28 cellular contexts compared by ENCODE assay signal in genomic region chr5:41772785-41773442, GRCh38.
DNase-seq lines count a peak whose midpoint lies in the region; ATAC-seq, FAIRE-seq and TF ChIP-seq lines count a peak whose summit lies in the region.
"Had no signal": no experiment of that assay in that cellular context is flagged by ENCODE, and none has a peak within 500 bp of the region (broad histone marks: within the 10 kb centered on the region; RNA-seq: fewer than 3 reads in every experiment).

No MANE protein-coding gene starts in this region.

- no peak overlapping the region for H3K4me3 ChIP-seq in GM23248
- H3K4me3 ChIP-seq: BLaER1 treated with 17β-estradiol and CSF1 and Interleukin-3, amounts not matched to agents 10 nM and 100 nM; lung; neural progenitor cell had no signal

- no peak for TF ChIP-seq POLR2A in GM12892 (IDR thresholded peaks at IDR 0.05; ENCODE audit: low read depth, low read length)

- CTCF ChIA-PET in GM10248 (lab: Yijun Ruan, JAX), result interaction anchor here (1.0 to 2.4 kb wide), 2 partner anchors 10 to 37 kb away, joined by 3 to 7 read pairs; no protein-coding TSS in a partner anchor

- no peaks in the 10 kb centered on the region for H3K9me3 ChIP-seq in GM23248 (ENCODE audit: low read depth)
- H3K9me3 ChIP-seq: BLaER1 treated with 17β-estradiol and CSF1 and Interleukin-3, amounts not matched to agents 10 nM and 100 nM had no signal

- no peak overlapping the region for H3K9ac ChIP-seq in GM23248
- H3K9ac ChIP-seq: BLaER1 treated with 17β-estradiol and CSF1 and Interleukin-3, amounts not matched to agents 10 nM and 100 nM; neural progenitor cell had no signal

- no peak for ATAC-seq in HG03108 (IDR thresholded peaks at IDR 0.05; ENCODE audit: unreplicated experiment)
- ATAC-seq: activated naive CD8-positive, alpha-beta T cell treated with anti-CD3 and anti-CD28 coated beads, Interleukin-2, amount 50 U/mL, for 24 hours; PC-3; sciatic nerve had no signal

- no peaks in the 10 kb centered on the region for H3K27me3 Mint-ChIP-seq in mesothelial cell of epicardium (ENCODE audit: low read depth)
- H3K27me3 Mint-ChIP-seq: activated CD4-positive, alpha-beta memory T cell treated with anti-CD3 and anti-CD28 coated beads for 36 hours; activated naive CD8-positive, alpha-beta T cell treated with anti-CD3 and anti-CD28 coated beads, Interleukin-2, amount 50 U/mL, for 24 hours; stimulated activated naive CD8-positive, alpha-beta T cell treated with anti-CD3 and anti-CD28 coated beads, Interleukin-15, Interleukin-2, amounts not matched to agents 100 ng/mL and 50 ng/mL, for 24 hours had no signal

- peaks cover 47% of the 10 kb centered on the region for H3K4me1 Mint-ChIP-seq in mesothelial cell of epicardium
- H3K4me1 Mint-ChIP-seq: neural progenitor cell had no signal

- 88 to 91% methylated on average over 4 of the region's 4 CpGs for WGBS in GM23248 (ENCODE audit: low coverage in 1 of 2, low lambda C conversion rate in 2 of 2, missing lambda C conversion rate in 2 of 2), 2 experiments

- no peaks in the 10 kb centered on the region for H3K36me3 Mint-ChIP-seq in mesothelial cell of epicardium

- no peak overlapping the region for H3K4me2 ChIP-seq in GM23248 (ENCODE audit: unreplicated experiment)
- H3K4me2 ChIP-seq: neural progenitor cell had no signal

- H3K9me2 ChIP-seq in GM23248 (ENCODE audit: insufficient read depth), result no peaks in the 10 kb centered on the region

- H3K4me1 ChIP-seq in GM23248 (ENCODE audit: insufficient read depth), result no peaks in the 10 kb centered on the region
- H3K4me1 ChIP-seq: neural progenitor cell had no signal

- in situ Hi-C loops in GM23248 (cut with MboI), result no loop called here

- no peaks in the 10 kb centered on the region for H3F3A ChIP-seq in GM23248 (ENCODE audit: insufficient read depth)

- no peak overlapping the region for H3K27ac ChIP-seq in GM23248
- H3K27ac ChIP-seq: BLaER1 treated with 17β-estradiol and CSF1 and Interleukin-3, amounts not matched to agents 10 nM and 100 nM; neural progenitor cell had no signal

- POLR2A ChIA-PET in GM10248 (lab: Yijun Ruan, JAX), result no interaction called here

- DNase-seq in GM12892 (ENCODE audit: insufficient read length), result no peak
- peak; percentile 40 for DNase-seq in GM23248
- DNase-seq in LHCN-M2 (ENCODE audit: low read depth), result peak; percentile 68
- DNase-seq in mesothelial cell of epicardium (ENCODE audit: low spot score in 2 of 2, unreplicated experiment in 2 of 2), result no peak
- DNase-seq in HuH-7 (ENCODE audit: low spot score), result no peak
- DNase-seq in NOMO-1 (lab: John Stamatoyannopoulos, UW; ENCODE audit: unreplicated experiment in 2 of 2), result no peak
- no peak for DNase-seq in GM10248 (ENCODE audit: extremely low spot score)
- DNase-seq: activated CD4-positive, alpha-beta memory T cell treated with anti-CD3 and anti-CD28 coated beads for 36 hours; activated CD8-positive, alpha-beta memory T cell treated with anti-CD3 and anti-CD28 coated beads, Interleukin-2, amount 50 U/mL, for 48 hours; activated effector memory CD4-positive, alpha-beta T cell treated with Interleukin-2 at 50 U/mL for 16 hours; activated naive CD8-positive, alpha-beta T cell treated with anti-CD3 and anti-CD28 coated beads, Interleukin-2, amount 50 U/mL, for 24 hours; cerebellar nuclear complex; COR-L47; HCEC 1CT; head of caudate nucleus; kidney glomerular epithelial cell; NCI-H2107; NCI-H446 treated with DMSO at 0.1 percent for 48 hours; PC-3; Right ventricle myocardium superior; stimulated activated CD4-positive, alpha-beta T cell treated with anti-CD3 and anti-CD28 coated beads, Interleukin-15, amount 100 ng/mL, for 24 hours; SW 1271 had no signal

- no peaks in the 10 kb centered on the region for H3K79me2 ChIP-seq in GM23248 (ENCODE audit: insufficient read depth)

- H3K4me3 Mint-ChIP-seq in mesothelial cell of epicardium, result no peak overlapping the region
- H3K4me3 Mint-ChIP-seq: activated CD4-positive, alpha-beta memory T cell treated with anti-CD3 and anti-CD28 coated beads for 36 hours; activated naive CD8-positive, alpha-beta T cell treated with anti-CD3 and anti-CD28 coated beads, Interleukin-2, amount 50 U/mL, for 24 hours; neural progenitor cell; stimulated activated naive CD8-positive, alpha-beta T cell treated with anti-CD3 and anti-CD28 coated beads, Interleukin-15, Interleukin-2, amounts not matched to agents 100 ng/mL and 50 ng/mL, for 24 hours had no signal

- peaks cover 3% of the 10 kb centered on the region for H3K9me3 Mint-ChIP-seq in mesothelial cell of epicardium
- H3K9me3 Mint-ChIP-seq: activated CD4-positive, alpha-beta memory T cell treated with anti-CD3 and anti-CD28 coated beads for 36 hours; activated naive CD8-positive, alpha-beta T cell treated with anti-CD3 and anti-CD28 coated beads, Interleukin-2, amount 50 U/mL, for 24 hours; neural progenitor cell; stimulated activated naive CD8-positive, alpha-beta T cell treated with anti-CD3 and anti-CD28 coated beads, Interleukin-15, Interleukin-2, amounts not matched to agents 100 ng/mL and 50 ng/mL, for 24 hours had no signal

- H3K27me3 ChIP-seq in GM23248 (replicated peaks; ENCODE audit: insufficient read depth), result no peaks in the 10 kb centered on the region
- H3K27me3 ChIP-seq: BLaER1 treated with 17β-estradiol and CSF1 and Interleukin-3, amounts not matched to agents 10 nM and 100 nM; neural progenitor cell had no signal

- no peaks in the 10 kb centered on the region for H3K36me3 ChIP-seq in GM23248 (ENCODE audit: low read depth)
- H3K36me3 ChIP-seq: neural progenitor cell had no signal

- no peak overlapping the region for H2AFZ ChIP-seq in GM23248
- H2AFZ ChIP-seq: neural progenitor cell had no signal

- no peak for TF ChIP-seq CTCF in mesothelial cell of epicardium (IDR thresholded peaks at IDR 0.05; ENCODE audit: unreplicated experiment)
- no peak for TF ChIP-seq CTCF in GM10248 (IDR thresholded peaks at IDR 0.05; ENCODE audit: control extremely low read depth, extremely low read depth, low read depth, missing control alignments)

- H4K20me1 ChIP-seq in GM23248 (ENCODE audit: insufficient read depth), result no peaks in the 10 kb centered on the region
- H4K20me1 ChIP-seq: BLaER1 treated with 17β-estradiol and CSF1 and Interleukin-3, amounts not matched to agents 10 nM and 100 nM had no signal

- peak overlapping the region; percentile 39 for H3K27ac Mint-ChIP-seq in mesothelial cell of epicardium
- H3K27ac Mint-ChIP-seq: activated CD4-positive, alpha-beta memory T cell treated with anti-CD3 and anti-CD28 coated beads for 36 hours; neural progenitor cell; stimulated activated naive CD8-positive, alpha-beta T cell treated with anti-CD3 and anti-CD28 coated beads, Interleukin-15, Interleukin-2, amounts not matched to agents 100 ng/mL and 50 ng/mL, for 24 hours had no signal

- peak; percentile 42 for FAIRE-seq in GM12892 (lab: Jason Lieb, UNC)

Comparison
In these comparisons a context has a peak if more than half of its experiments do, and no peak if none do; other contexts are left out.
1. DNase-seq: peak in GM23248 (single experiment) and LHCN-M2 (single experiment); none in GM12892 (single experiment), mesothelial cell of epicardium (0 of 2), HuH-7 (single experiment), NOMO-1 (0 of 2) and GM10248 (single experiment).